ENCODE assay signal across 22 cellular contexts in the genomic region with DNA sequence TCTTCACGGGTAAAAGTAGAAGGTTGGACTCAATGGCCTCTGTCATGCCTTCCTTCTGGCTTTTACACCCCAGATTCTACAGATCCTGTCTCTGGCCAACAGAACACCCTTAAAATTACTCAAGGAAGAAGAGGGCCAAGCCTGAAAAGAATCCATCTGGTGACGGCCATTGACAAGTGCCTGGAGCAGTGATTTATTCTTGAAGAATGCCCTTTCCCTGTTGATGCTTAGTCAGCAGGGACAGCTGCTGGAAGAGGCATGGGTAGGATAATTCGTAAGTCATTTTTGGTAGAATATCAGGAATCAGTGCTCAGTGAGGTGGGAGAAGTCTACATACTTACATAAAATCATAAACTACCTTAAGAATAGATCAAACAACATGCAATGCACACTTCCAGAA.
DNase-seq lines count a peak whose midpoint lies in the region; ATAC-seq, FAIRE-seq and TF ChIP-seq lines count a peak whose summit lies in the region.
"Had no signal": no experiment of that assay in that cellular context is flagged by ENCODE, and none has a peak within 500 bp of the region (broad histone marks: within the 10 kb centered on the region; RNA-seq: fewer than 3 reads in every experiment).

No MANE protein-coding gene starts in this region.

- intact Hi-C loops in lower leg skin (cut with DNase I; ENCODE audit: low total_unique reads) = no loop called here

- no peak overlapping the region for H3K4me3 Mint-ChIP-seq in WTC11
- H3K4me3 Mint-ChIP-seq: activated naive CD4-positive, alpha-beta T cell treated with anti-CD3 and anti-CD28 coated beads, Interleukin-2, amount 10 ng/mL, durations not matched to agents 7 days and 5 days; activated T-cell treated with anti-CD3 and anti-CD28 coated beads, Interleukin-2, amount 50 U/mL, for 4 hours; B cell; stimulated activated memory B cell treated with anti-CD40 and anti-IgM and Interleukin-4, amounts not matched to agents 10 μg/mL and 1 μg/mL and 100 μg/mL, for 72 hours had no signal

- CTCF ChIA-PET in WTC11 (lab: Charles Lee) = no interaction called here

- H3K36me3 Mint-ChIP-seq in WTC11 = no peaks in the 10 kb centered on the region
- H3K36me3 Mint-ChIP-seq: activated naive CD4-positive, alpha-beta T cell treated with anti-CD3 and anti-CD28 coated beads, Interleukin-2, amount 10 ng/mL, durations not matched to agents 7 days and 5 days; stimulated activated memory B cell treated with anti-CD40 and anti-IgM and Interleukin-4, amounts not matched to agents 10 μg/mL and 1 μg/mL and 100 μg/mL, for 72 hours had no signal

- H3K9ac ChIP-seq in mesendoderm (ENCODE audit: low read length) = no peak overlapping the region

- no peaks in the 10 kb centered on the region for H3K27me3 ChIP-seq in bronchial epithelial cell (ENCODE audit: control insufficient read depth, insufficient read depth, low read length)
- no peaks in the 10 kb centered on the region for H3K27me3 ChIP-seq in mesendoderm (ENCODE audit: insufficient read depth, low read length, poor library complexity)
- H3K27me3 ChIP-seq: gastroesophageal sphincter, right atrium auricular region had no signal

- ATAC-seq in WTC11 = no peak
- ATAC-seq: activated T-cell treated with anti-CD3 and anti-CD28 coated beads, Interleukin-2, amount 50 U/mL, for 4 hours; gastroesophageal sphincter; stimulated activated memory B cell treated with anti-CD40 and anti-IgM and Interleukin-4, amounts not matched to agents 10 μg/mL and 1 μg/mL and 100 μg/mL, for 72 hours had no signal

- peak; percentile 93 for DNase-seq in LHCN-M2 (ENCODE audit: low read depth)
- peak; percentile 32 for DNase-seq in bronchial epithelial cell (ENCODE audit: low read depth)
- DNase-seq in mesendoderm = peak; percentile 46
- no peak for DNase-seq in HK-2 (ENCODE audit: unreplicated experiment)
- DNase-seq in WTC11 (ENCODE audit: low spot score) = no peak
- no peak for DNase-seq in effector CD4-positive, alpha-beta T cell
- no peak for DNase-seq in lower leg skin (ENCODE audit: low spot score in 2 of 2)
- DNase-seq: activated CD4-positive, CD25-positive, alpha-beta regulatory T cell treated with anti-CD3 and anti-CD28 coated beads, Interleukin-2, amount 50 U/mL, for 72 hours; activated naive CD4-positive, alpha-beta T cell treated with anti-CD3 and anti-CD28 coated beads, Interleukin-2, amount 10 ng/mL, durations not matched to agents 7 days and 5 days; activated T-cell treated with anti-CD3 and anti-CD28 coated beads, Interleukin-2, amount 50 U/mL, for 4 hours; cortex of kidney; DND-41; NCI-H1436 treated with DMSO at 0.1 percent for 48 hours; NCI-H2171 treated with DMSO at 0.1 percent for 48 hours; NCI-H748 treated with DMSO at 0.1 percent for 48 hours; PC-9 had no signal

- no peak overlapping the region for H3K27ac ChIP-seq in mesendoderm (ENCODE audit: low read depth, low read length)
- H3K27ac ChIP-seq: gastroesophageal sphincter, PC-9, right atrium auricular region, thoracic aorta had no signal

- no peak overlapping the region for H3K56ac ChIP-seq in mesendoderm (ENCODE audit: low read length)

- no CpG with 5 or more reads among the region's 3 CpGs for WGBS in mesendoderm (ENCODE audit: extremely low coverage, insufficient coverage, low lambda C conversion rate)
- WGBS in lower leg skin, 2 donors = 69 to 75% methylated on average over 3 of the region's 3 CpGs

- no peak overlapping the region for H2BK120ac ChIP-seq in mesendoderm (ENCODE audit: low read depth, low read length)

- POLR2A ChIA-PET in WTC11 (lab: Charles Lee) = no interaction called here

- H3K36me3 ChIP-seq in bronchial epithelial cell (ENCODE audit: control insufficient read depth, insufficient read depth, low read length) (no peaks in the 10 kb centered on the region), mesendoderm (ENCODE audit: control insufficient read depth, insufficient read depth, low read length) (no peaks in the 10 kb centered on the region)
- H3K36me3 ChIP-seq: gastroesophageal sphincter, right atrium auricular region, thoracic aorta had no signal

- no peaks in the 10 kb centered on the region for H3K9me3 Mint-ChIP-seq in WTC11
- H3K9me3 Mint-ChIP-seq: activated naive CD4-positive, alpha-beta T cell treated with anti-CD3 and anti-CD28 coated beads, Interleukin-2, amount 10 ng/mL, durations not matched to agents 7 days and 5 days; activated T-cell treated with anti-CD3 and anti-CD28 coated beads, Interleukin-2, amount 50 U/mL, for 4 hours; stimulated activated memory B cell treated with anti-CD40 and anti-IgM and Interleukin-4, amounts not matched to agents 10 μg/mL and 1 μg/mL and 100 μg/mL, for 72 hours had no signal

- no peaks in the 10 kb centered on the region for H3K27me3 Mint-ChIP-seq in WTC11 (ENCODE audit: low read depth)
- H3K27me3 Mint-ChIP-seq: activated naive CD4-positive, alpha-beta T cell treated with anti-CD3 and anti-CD28 coated beads, Interleukin-2, amount 10 ng/mL, durations not matched to agents 7 days and 5 days; B cell; stimulated activated memory B cell treated with anti-CD40 and anti-IgM and Interleukin-4, amounts not matched to agents 10 μg/mL and 1 μg/mL and 100 μg/mL, for 72 hours had no signal

- H2AK5ac ChIP-seq in mesendoderm (ENCODE audit: low read length) = no peak overlapping the region

- no peak for FAIRE-seq in bronchial epithelial cell (lab: Jason Lieb, UNC)
- FAIRE-seq: endothelial cell of umbilical vein had no signal

- TF ChIP-seq CTCF in bronchial epithelial cell (IDR thresholded peaks at IDR 0.05; ENCODE audit: insufficient read depth, low read length, severe bottlenecking) = no peak
- no peak for TF ChIP-seq CTCF in WTC11 (IDR thresholded peaks at IDR 0.05)
- no peak for TF ChIP-seq CTCF in lower leg skin (IDR thresholded peaks at IDR 0.05)

- no peak overlapping the region for H3K23ac ChIP-seq in mesendoderm (ENCODE audit: low read length)

- no peak overlapping the region for H3K18ac ChIP-seq in mesendoderm (ENCODE audit: low read length)

- no peak overlapping the region for H3K4ac ChIP-seq in mesendoderm (ENCODE audit: low read depth, low read length)

- H4K8ac ChIP-seq in mesendoderm (ENCODE audit: low read depth, low read length) = no peak overlapping the region

- no peaks in the 10 kb centered on the region for H3K4me1 ChIP-seq in mesendoderm (ENCODE audit: control insufficient read depth, low read depth, low read length)
- H3K4me1 ChIP-seq: gastroesophageal sphincter, right atrium auricular region had no signal

- no peak overlapping the region for H3K4me2 ChIP-seq in mesendoderm (ENCODE audit: low read length)
- H3K4me2 ChIP-seq: PC-9 had no signal

- H3K27ac Mint-ChIP-seq in WTC11 = no peak overlapping the region
- H3K27ac Mint-ChIP-seq: activated naive CD4-positive, alpha-beta T cell treated with anti-CD3 and anti-CD28 coated beads, Interleukin-2, amount 10 ng/mL, durations not matched to agents 7 days and 5 days; B cell; stimulated activated memory B cell treated with anti-CD40 and anti-IgM and Interleukin-4, amounts not matched to agents 10 μg/mL and 1 μg/mL and 100 μg/mL, for 72 hours had no signal

- no peak overlapping the region for H2BK15ac ChIP-seq in mesendoderm (replicated peaks; ENCODE audit: low read depth)

- no peak overlapping the region for H4K5ac ChIP-seq in mesendoderm (ENCODE audit: low read length)

- H3K79me1 ChIP-seq in mesendoderm (ENCODE audit: low read length) = no peaks in the 10 kb centered on the region

- no peaks in the 10 kb centered on the region for H3K79me2 ChIP-seq in mesendoderm (ENCODE audit: control insufficient read depth, insufficient read depth, low read length)

- TF ChIP-seq POLR2A in lower leg skin (IDR thresholded peaks at IDR 0.05) = no peak

- peaks cover 5% of the 10 kb centered on the region; the same call in 1 of the 2 replicates for H3K4me1 Mint-ChIP-seq in WTC11
- H3K4me1 Mint-ChIP-seq: activated naive CD4-positive, alpha-beta T cell treated with anti-CD3 and anti-CD28 coated beads, Interleukin-2, amount 10 ng/mL, durations not matched to agents 7 days and 5 days; B cell; stimulated activated memory B cell treated with anti-CD40 and anti-IgM and Interleukin-4, amounts not matched to agents 10 μg/mL and 1 μg/mL and 100 μg/mL, for 72 hours had no signal

- H3K4me3 ChIP-seq in bronchial epithelial cell (ENCODE audit: low read depth, low read length) = no peak overlapping the region
- H3K4me3 ChIP-seq in mesendoderm (ENCODE audit: low read length) = no peak overlapping the region
- no peak overlapping the region for H3K4me3 ChIP-seq in lower leg skin (ENCODE audit: low read depth, poor library complexity, severe bottlenecking)
- H3K4me3 ChIP-seq: gastroesophageal sphincter, PC-9, right atrium auricular region, thoracic aorta had no signal

- H2BK5ac ChIP-seq in mesendoderm (ENCODE audit: low read length) = no peak overlapping the region

TF ChIP-seq in WTC11, 78 proteins besides CTCF, POLR2A, EP300 and RAD21 (continues in another document):
- TF ChIP-seq SMAD3 (CRISPR knock-in tag; IDR thresholded peaks at IDR 0.05; ENCODE audit: borderline replicate concordance) (no peak), ETV6 (CRISPR knock-in tag; IDR thresholded peaks at IDR 0.05) (no peak), FOXJ3 (CRISPR knock-in tag; IDR thresholded peaks at IDR 0.05; ENCODE audit: borderline replicate concordance) (no peak), PRDM15 (CRISPR knock-in tag; IDR thresholded peaks at IDR 0.05) (no peak), NR2C2 (CRISPR knock-in tag; IDR thresholded peaks at IDR 0.05) (no peak)

Comparison
In these comparisons a context has a peak if more than half of its experiments do, and no peak if none do; other contexts are left out.
1. DNase-seq: peak in LHCN-M2 (single experiment), bronchial epithelial cell (single experiment) and mesendoderm (single experiment); none in HK-2 (single experiment), WTC11 (single experiment), effector CD4-positive, alpha-beta T cell (single experiment) and lower leg skin (0 of 2).